In genomic region chr3:74003712-74004111, GRCh38 we compare ENCODE assay signal across 24 cellular contexts.
DNase-seq lines count a peak whose midpoint lies in the region; ATAC-seq, FAIRE-seq and TF ChIP-seq lines count a peak whose summit lies in the region.
"Had no signal": no experiment of that assay in that cellular context is flagged by ENCODE, and none has a peak within 500 bp of the region (broad histone marks: within the 10 kb centered on the region; RNA-seq: fewer than 3 reads in every experiment).

No MANE protein-coding gene starts in this region.

- no peak overlapping the region for H3K4me3 Mint-ChIP-seq in nephron
- H3K4me3 Mint-ChIP-seq: CD4-positive, alpha-beta T cell had no signal

- BruUV-seq in HepG2 (replicated peaks; lab: Mats Ljungman, UMichigan) = no TSS peak

- DNase-seq in HepG2 (ENCODE audit: low spot score) (no peak), right lobe of liver (no peak), bronchial epithelial cell (ENCODE audit: low read depth) (no peak), left lobe of liver (ENCODE audit: low spot score) (no peak), hepatic stellate cell (ENCODE audit: low spot score) (no peak), stomach (no peak)
- DNase-seq: AML-193; CD4-positive, alpha-beta T cell; H7; KBM-7; MV-4-11; NCI-H1105 treated with DMSO at 0.1 percent for 48 hours; NCI-H1694; NCI-H2029 treated with DMSO at 0.1 percent for 48 hours; NCI-H226; NCI-H510A treated with DMSO at 0.1 percent for 48 hours; NCI-H748 treated with DMSO at 0.1 percent for 48 hours; PC-9; SHP77 had no signal

- no peak for TF ChIP-seq CTCF in HepG2 (CRISPR knock-in tag; IDR thresholded peaks at IDR 0.05)
- no peak for TF ChIP-seq CTCF in right lobe of liver (IDR thresholded peaks at IDR 0.05)
- no peak for TF ChIP-seq CTCF in bronchial epithelial cell (IDR thresholded peaks at IDR 0.05; ENCODE audit: insufficient read depth, low read length, severe bottlenecking)
- no peak for TF ChIP-seq CTCF in nephron (IDR thresholded peaks at IDR 0.05; ENCODE audit: unreplicated experiment in 3 of 3)
- TF ChIP-seq CTCF in stomach (IDR thresholded peaks at IDR 0.05) = no peak

- CTCF ChIA-PET in HepG2 (lab: Yijun Ruan, JAX; ENCODE audit: low intra/inter-chr PET ratio, low total read pairs) = no interaction called here

- H3K9me3 Mint-ChIP-seq in nephron = no peaks in the 10 kb centered on the region

- H2AFZ ChIP-seq in HepG2 (ENCODE audit: low read length) = no peak overlapping the region
- H2AFZ ChIP-seq: PC-9 had no signal

- H4K20me1 ChIP-seq in HepG2 (ENCODE audit: insufficient read depth, low read length) = no peaks in the 10 kb centered on the region
- H4K20me1 ChIP-seq: BLaER1 treated with 17β-estradiol and CSF1 and Interleukin-3, amounts not matched to agents 10 nM and 100 nM had no signal

- POLR2A ChIA-PET in HepG2 (lab: Yijun Ruan, JAX) = no interaction called here

- H3K36me3 ChIP-seq in HepG2 (replicated peaks in 1 of 2; ENCODE audit: control insufficient read depth in 1 of 2, insufficient read depth in 2 of 2, low read length in 2 of 2) (no peaks in the 10 kb centered on the region), right lobe of liver (no peaks in the 10 kb centered on the region), bronchial epithelial cell (ENCODE audit: control insufficient read depth, insufficient read depth, low read length) (no peaks in the 10 kb centered on the region), stomach (no peaks in the 10 kb centered on the region)
- H3K36me3 ChIP-seq: BLaER1 treated with 17β-estradiol and CSF1 and Interleukin-3, amounts not matched to agents 10 nM and 100 nM had no signal

- TF ChIP-seq EP300 in HepG2 (IDR thresholded peaks at IDR 0.05; ENCODE audit: low read depth in 2 of 2, low read length in 2 of 2) (no peak), HepG2 (CRISPR knock-in tag; IDR thresholded peaks at IDR 0.05; ENCODE audit: borderline replicate concordance) (no peak), stomach (IDR thresholded peaks at IDR 0.05) (no peak)

- H3K4me1 Mint-ChIP-seq in nephron = peaks cover 18% of the 10 kb centered on the region

- H3K27ac ChIP-seq in HepG2 (ENCODE audit: extremely low read length, insufficient read depth, low read length) (no peak overlapping the region), right lobe of liver (no peak overlapping the region), stomach (no peak overlapping the region)
- H3K27ac ChIP-seq: A549; BLaER1 treated with 17β-estradiol and CSF1 and Interleukin-3, amounts not matched to agents 10 nM and 100 nM; PC-9 had no signal

- H3K27me3 ChIP-seq in HepG2 (ENCODE audit: control insufficient read depth in 1 of 2, insufficient read depth in 2 of 2, low read length in 2 of 2) (no peaks in the 10 kb centered on the region), right lobe of liver (no peaks in the 10 kb centered on the region), bronchial epithelial cell (ENCODE audit: control insufficient read depth, insufficient read depth, low read length) (no peaks in the 10 kb centered on the region), stomach (no peaks in the 10 kb centered on the region)
- H3K27me3 ChIP-seq: BLaER1 treated with 17β-estradiol and CSF1 and Interleukin-3, amounts not matched to agents 10 nM and 100 nM had no signal

- no peaks in the 10 kb centered on the region for H3K36me3 Mint-ChIP-seq in nephron (ENCODE audit: low read depth)

- TF ChIP-seq RAD21 in HepG2 (CRISPR knock-in tag; IDR thresholded peaks at IDR 0.05) = no peak

- no peaks in the 10 kb centered on the region for H3K79me2 ChIP-seq in HepG2 (ENCODE audit: insufficient read depth, low read length)

- no peak overlapping the region for H3K4me3 ChIP-seq in HepG2 (replicated peaks in 1 of 3; ENCODE audit: insufficient read depth in 1 of 3, low read depth in 2 of 3, low read length in 3 of 3)
- no peak overlapping the region for H3K4me3 ChIP-seq in right lobe of liver
- no peak overlapping the region for H3K4me3 ChIP-seq in bronchial epithelial cell (ENCODE audit: low read depth, low read length)
- no peak overlapping the region for H3K4me3 ChIP-seq in stomach
- H3K4me3 ChIP-seq: A549; BLaER1 treated with 17β-estradiol and CSF1 and Interleukin-3, amounts not matched to agents 10 nM and 100 nM; PC-9 had no signal

- no peak overlapping the region for H3K4me2 ChIP-seq in HepG2 (ENCODE audit: low read depth, low read length)
- H3K4me2 ChIP-seq: A549; BLaER1 treated with 17β-estradiol and CSF1 and Interleukin-3, amounts not matched to agents 10 nM and 100 nM; PC-9 had no signal

- TF ChIP-seq POLR2A in HepG2 (IDR thresholded peaks at IDR 0.05; ENCODE audit: insufficient read depth in 1 of 2, low read depth in 2 of 2, low read length in 2 of 2) (no peak), right lobe of liver (IDR thresholded peaks at IDR 0.05) (no peak), stomach (IDR thresholded peaks at IDR 0.05) (no peak)

- intact Hi-C loops in HepG2 (cut with micrococcal nuclease; ENCODE audit: unreplicated experiment) = no loop called here
- intact Hi-C loops in right lobe of liver (cut with DNase I) = no loop called here
- intact Hi-C loops in stomach (cut with DNase I; ENCODE audit: low total_unique reads) = no loop called here

- peak overlapping the region in 2 of 3 experiments; percentile 59 to 83 for H3K27ac Mint-ChIP-seq in nephron
- H3K27ac Mint-ChIP-seq: CD4-positive, alpha-beta T cell had no signal

- H3K4me1 ChIP-seq in HepG2 (ENCODE audit: insufficient read depth, low read length) (no peaks in the 10 kb centered on the region), right lobe of liver (no peaks in the 10 kb centered on the region), stomach (no peaks in the 10 kb centered on the region)
- H3K4me1 ChIP-seq: A549; BLaER1 treated with 17β-estradiol and CSF1 and Interleukin-3, amounts not matched to agents 10 nM and 100 nM had no signal

- H3K27me3 Mint-ChIP-seq in nephron (ENCODE audit: low read depth) = peaks cover 5% of the 10 kb centered on the region
- H3K27me3 Mint-ChIP-seq: CD4-positive, alpha-beta T cell had no signal

- in situ Hi-C loops in HepG2 (cut with HindIII; ENCODE audit: extremely low pct_ligation_motif_present, low pct_unique_long_range_greater_than_20kb) = no loop called here

- 25% methylated on average over 6 of the region's 6 CpGs for WGBS in HepG2 (ENCODE audit: low lambda C conversion rate)
- whole genome bisulfite sequencing in right lobe of liver (ENCODE audit: insufficient coverage, low coverage, low lambda C conversion rate, missing lambda C conversion rate) = 73% methylated on average over 6 of the region's 6 CpGs
- 75 to 90% (median 81%) methylated on average over 6 of the region's 6 CpGs for WGBS in stomach, 5 donors

- no peak overlapping the region for H3K9ac ChIP-seq in HepG2 (ENCODE audit: insufficient read depth, low read depth, low read length)
- H3K9ac ChIP-seq: BLaER1 treated with 17β-estradiol and CSF1 and Interleukin-3, amounts not matched to agents 10 nM and 100 nM had no signal

- H3K9me3 ChIP-seq in HepG2 (ENCODE audit: low read length) (no peaks in the 10 kb centered on the region), right lobe of liver (no peaks in the 10 kb centered on the region), stomach (no peaks in the 10 kb centered on the region)
- H3K9me3 ChIP-seq: A549; BLaER1 treated with 17β-estradiol and CSF1 and Interleukin-3, amounts not matched to agents 10 nM and 100 nM had no signal

- FAIRE-seq in HepG2 (lab: Jason Lieb, UNC) (no peak), bronchial epithelial cell (lab: Jason Lieb, UNC) (peak; percentile 28)
- FAIRE-seq: A549, G401.6, HTR-8/SVneo had no signal

- ATAC-seq in HepG2 (no peak), right lobe of liver (no peak), left lobe of liver (no peak)
- ATAC-seq: A549 had no signal

TF ChIP-seq in HepG2, 621 proteins besides CTCF, POLR2A, EP300 and RAD21:
- TF ChIP-seq ATF7 (IDR thresholded peaks at IDR 0.05) = peak; percentile 8; the same call in 1 of the 2 replicates
- TF ChIP-seq ATF7 (CRISPR knock-in tag; IDR thresholded peaks at IDR 0.05) = no peak
- TF ChIP-seq, protein P1, sequence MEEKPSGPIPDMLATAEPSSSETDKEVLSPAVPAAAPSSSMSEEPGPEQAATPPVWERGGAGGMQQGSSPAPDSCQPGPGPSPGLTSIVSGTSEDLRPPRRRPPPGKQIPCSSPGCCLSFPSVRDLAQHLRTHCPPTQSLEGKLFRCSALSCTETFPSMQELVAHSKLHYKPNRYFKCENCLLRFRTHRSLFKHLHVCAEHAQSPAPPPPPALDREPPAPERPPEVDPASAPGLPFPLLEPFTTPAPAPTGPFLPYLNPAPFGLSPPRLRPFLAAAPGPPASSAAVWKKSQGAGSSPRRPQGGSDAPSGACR (CRISPR knock-in tag; IDR thresholded peaks at IDR 0.05) = no peak
- no peak for TF ChIP-seq ZNF431 (CRISPR knock-in tag; IDR thresholded peaks at IDR 0.05; ENCODE audit: borderline replicate concordance, low read depth)
- no peak for TF ChIP-seq ZNF329 (CRISPR knock-in tag; IDR thresholded peaks at IDR 0.05; ENCODE audit: low read depth)
- TF ChIP-seq ZFP1 (CRISPR knock-in tag; IDR thresholded peaks at IDR 0.05) = no peak
- TF ChIP-seq TAF15 (IDR thresholded peaks at IDR 0.05; ENCODE audit: low read depth, low read length, poor library complexity, severe bottlenecking) = no peak
